20 cellular contexts compared by ENCODE assay signal in the genomic region with DNA sequence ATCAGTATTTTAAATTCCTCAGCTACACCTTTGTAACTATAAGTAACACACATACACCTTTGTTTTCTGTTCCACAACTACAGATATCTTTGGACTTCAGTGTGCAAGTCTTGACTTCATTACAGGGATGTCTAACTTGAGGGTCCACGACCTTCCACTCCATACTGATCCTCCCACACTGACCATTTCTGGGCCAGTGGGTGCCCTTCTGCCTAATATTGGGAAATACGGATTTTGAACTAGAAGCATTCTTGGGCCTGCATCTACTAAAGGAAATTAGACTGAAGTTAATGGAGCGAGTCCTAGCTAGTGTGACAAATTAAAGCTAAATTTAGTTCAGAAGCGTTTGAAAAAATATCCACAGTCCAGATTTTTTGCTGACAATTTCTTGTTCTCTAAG. TPM values are rescaled to one million over a fixed set of nuclear protein-coding genes. Genes with fewer than 3 reads are reported as not detected.
DNase-seq lines count a peak whose midpoint lies in the region; ATAC-seq, FAIRE-seq and TF ChIP-seq lines count a peak whose summit lies in the region.
"Had no signal": no experiment of that assay in that cellular context is flagged by ENCODE, and none has a peak within 500 bp of the region (broad histone marks: within the 10 kb centered on the region; RNA-seq: fewer than 3 reads in every experiment).

No MANE protein-coding gene starts in this region.

- ATAC-seq in Panc1 (no peak), HG02884 (IDR thresholded peaks at IDR 0.05; ENCODE audit: unreplicated experiment) (no peak)
- ATAC-seq: activated CD8-positive, alpha-beta memory T cell treated with anti-CD3 and anti-CD28 coated beads, Interleukin-2, amount 10 ng/mL, durations not matched to agents 7 days and 5 days had no signal

- H3K4me1 ChIP-seq in Panc1 (ENCODE audit: control insufficient read depth, insufficient read depth, low read length) (peaks cover 20% of the 10 kb centered on the region), kidney (ENCODE audit: control insufficient read depth in 1 of 2, insufficient read depth in 1 of 2, low read depth in 1 of 2, low read length in 2 of 2) (peaks cover 19 to 28% of the 10 kb centered on the region in 2 donors), prostate gland (replicated peaks) (peaks cover 16% of the 10 kb centered on the region)
- H3K4me1 ChIP-seq in effector memory CD4-positive, alpha-beta T cell (ENCODE audit: control insufficient read depth, insufficient read depth, low read length, poor library complexity, severe bottlenecking): peaks cover 5% of the 10 kb centered on the region

- H3K27me3 ChIP-seq in Panc1 (ENCODE audit: control insufficient read depth, insufficient read depth, low read length) (no peaks in the 10 kb centered on the region), prostate gland (replicated peaks; ENCODE audit: insufficient read depth) (no peaks in the 10 kb centered on the region)
- H3K27me3 ChIP-seq in effector memory CD4-positive, alpha-beta T cell (replicated peaks; ENCODE audit: control insufficient read depth, insufficient read depth, low read length, poor library complexity, severe bottlenecking): no peaks in the 10 kb centered on the region

- WGBS in prostate gland: 68% methylated on average over 4 of the region's 4 CpGs

- no peaks in the 10 kb centered on the region for H3K36me3 ChIP-seq in Panc1 (ENCODE audit: control insufficient read depth, insufficient read depth, low read length)
- no peaks in the 10 kb centered on the region for H3K36me3 ChIP-seq in kidney (ENCODE audit: control insufficient read depth in 1 of 2, insufficient read depth in 2 of 2, low read length in 2 of 2)
- H3K36me3 ChIP-seq in prostate gland: no peaks in the 10 kb centered on the region
- no peaks in the 10 kb centered on the region for H3K36me3 ChIP-seq in effector memory CD4-positive, alpha-beta T cell (ENCODE audit: control insufficient read depth, insufficient read depth, low read length)

- FAIRE-seq in kidney (lab: Jason Lieb, UNC): no peak
- FAIRE-seq in urothelium cell line (lab: Jason Lieb, UNC): no peak
- FAIRE-seq: endometrium, islet of Langerhans had no signal

- peak overlapping the region in 1 of 2 donors; percentile 45 for H3K9ac ChIP-seq in kidney (ENCODE audit: low read length in 2 of 2)

- TF ChIP-seq CTCF in C4-2B (conservative IDR thresholded peaks at IDR 0.05) (no peak), Panc1 (IDR thresholded peaks at IDR 0.05) (no peak), kidney (IDR thresholded peaks at IDR 0.05; ENCODE audit: borderline replicate concordance, extremely low read depth, insufficient read depth) (no peak), prostate gland (IDR thresholded peaks at IDR 0.05) (no peak)

- POLR2A ChIA-PET in Panc1 (lab: Charles Lee): no interaction called here

- no peak for TF ChIP-seq POLR2A in prostate gland (IDR thresholded peaks at IDR 0.05)

- H3K4me3 ChIP-seq in Panc1 (ENCODE audit: low read depth in 2 of 2, low read length in 2 of 2) (no peak overlapping the region), kidney (ENCODE audit: low read length in 2 of 2) (no peak overlapping the region), prostate gland (no peak overlapping the region)
- no peak overlapping the region for H3K4me3 ChIP-seq in effector memory CD4-positive, alpha-beta T cell (ENCODE audit: insufficient read depth, low read depth, low read length, poor library complexity, severe bottlenecking)

- H3K27ac ChIP-seq in C4-2B (peak overlapping the region; percentile 93), Panc1 (ENCODE audit: low read length) (peak overlapping the region; percentile 3; the same call in 1 of the 2 replicates), kidney (ENCODE audit: low read depth in 2 of 2, low read length in 2 of 2) (peak overlapping the region; percentile 58 to 85), prostate gland (peak overlapping the region; percentile 74 to 75)
- H3K27ac ChIP-seq in effector memory CD4-positive, alpha-beta T cell (ENCODE audit: insufficient read depth, low read length, poor library complexity, severe bottlenecking): no peak overlapping the region

- DNase-seq in Panc1 (ENCODE audit: low read depth, low spot score) (no peak), kidney (no peak), prostate gland (ENCODE audit: low spot score) (no peak), urothelium cell line (ENCODE audit: low spot score) (no peak)
- no peak for DNase-seq in stimulated activated CD4-positive, alpha-beta T cell treated with anti-CD3 and anti-CD28 coated beads, Interleukin-4, amount 100 ng/mL, for 4 hours
- DNase-seq in effector memory CD4-positive, alpha-beta T cell: no peak
- DNase-seq: activated CD8-positive, alpha-beta memory T cell treated with anti-CD3 and anti-CD28 coated beads, Interleukin-2, amount 10 ng/mL, durations not matched to agents 7 days and 5 days; activated naive CD4-positive, alpha-beta T cell treated with Interleukin-2 at 50 U/mL for 16 hours; NCI-H1930; NCI-H524; stimulated activated CD4-positive, alpha-beta T cell treated with anti-CD3 and anti-CD28 coated beads, Interleukin-1b, Interleukin-23, amount 100 ng/mL, for 48 hours had no signal

- CTCF ChIA-PET in Panc1 (lab: Charles Lee): interaction anchor here (0.6 kb wide), 1 partner anchor 131 kb away, joined by 3 read pairs; no protein-coding TSS in a partner anchor

- intact Hi-C loops in Panc1 (cut with micrococcal nuclease; ENCODE audit: unreplicated experiment): no loop called here
- intact Hi-C loops in kidney (cut with DNase I): no loop called here
- intact Hi-C loops in prostate gland (cut with DNase I): loop anchor here (10.0 kb wide), 1 partner anchor 131 kb away; the partner anchor contains the start of gene GOSR1

- H3K9me3 ChIP-seq in Panc1 (ENCODE audit: control insufficient read depth, insufficient read depth, low read depth, low read length) (no peaks in the 10 kb centered on the region), kidney (ENCODE audit: control insufficient read depth in 1 of 2, low read length in 2 of 2) (no peaks in the 10 kb centered on the region), prostate gland (no peaks in the 10 kb centered on the region)
- no peaks in the 10 kb centered on the region for H3K9me3 ChIP-seq in effector memory CD4-positive, alpha-beta T cell (ENCODE audit: control insufficient read depth, low read length)

- BruUV-seq in Panc1 (replicated peaks; lab: Mats Ljungman, UMichigan): no TSS peak

- in situ Hi-C loops in Panc1 (cut with HindIII; ENCODE audit: low pct_unique_long_range_greater_than_20kb, low sequenced_read_pairs): no loop called here

RNA-seq across cellular contexts. Expression of gene TMIGD1, which starts 9.9 kb away (rescaled TPM):
- total RNA-seq in Panc1 (2021; ENCODE audit: unreplicated experiment) (not detected), kidney (not detected), prostate gland (not detected)
- not detected for polyA plus RNA-seq in Panc1 (2012; ENCODE audit: insufficient read length)
- 0.90 TPM for polyA plus RNA-seq in kidney (ENCODE audit: insufficient read depth, low read depth, low replicate concordance)
- total RNA-seq: activated CD8-positive, alpha-beta memory T cell treated with anti-CD3 and anti-CD28 coated beads, Interleukin-2, amount 10 ng/mL, durations not matched to agents 7 days and 5 days; HT1080; M059J; myocyte; RPMI7951; urinary bladder had no signal
- polyA plus RNA-seq: urinary bladder had no signal

RNA-seq across cellular contexts. Expression of gene CPD, which starts 35.0 kb away (rescaled TPM):
- total RNA-seq in Panc1 (2021; ENCODE audit: unreplicated experiment): 93.0 TPM
- 48.3 TPM for polyA plus RNA-seq in Panc1 (2012; ENCODE audit: insufficient read length)
- total RNA-seq in kidney: 139 TPM
- polyA plus RNA-seq in kidney (ENCODE audit: insufficient read depth, low read depth, low replicate concordance): 11.6 TPM
- 100 to 1,000 TPM; 102 to 126 TPM for total RNA-seq in prostate gland

RNA-seq across cellular contexts. Expression of gene BLMH, which starts 52.0 kb away (rescaled TPM):
- total RNA-seq in Panc1 (2021; ENCODE audit: unreplicated experiment) (59.0 TPM), kidney (32.5 TPM), prostate gland (10 to 100 TPM; 21.7 to 25.9 TPM)
- polyA plus RNA-seq in Panc1 (2012; ENCODE audit: insufficient read length): 41.7 TPM
- polyA plus RNA-seq in kidney (ENCODE audit: insufficient read depth, low read depth, low replicate concordance): 30.5 TPM
